ENCODE assay signal across 20 cellular contexts in the genomic region with DNA sequence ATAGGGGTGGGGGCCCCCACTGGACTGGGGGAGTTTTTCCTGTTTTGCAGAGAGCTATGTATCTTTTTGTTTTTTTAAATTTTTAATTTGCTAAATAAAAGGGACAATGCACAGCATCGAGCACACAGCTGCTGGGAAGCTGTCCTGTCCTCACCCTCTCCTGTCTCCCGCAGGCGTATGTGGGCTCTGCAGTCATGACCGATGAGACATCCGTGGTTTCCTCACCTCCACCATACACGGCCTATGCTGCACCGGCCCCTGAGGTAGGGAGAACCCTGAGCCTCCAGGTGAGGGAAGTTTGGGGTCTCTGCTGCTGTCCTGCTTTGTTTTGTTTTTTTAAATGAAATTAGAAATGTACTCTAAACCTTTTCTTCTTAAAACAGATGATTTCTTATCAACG.
"Had no signal": no experiment of that assay in that cellular context is flagged by ENCODE, and none has a peak within 500 bp of the region (broad histone marks: within the 10 kb centered on the region; RNA-seq: fewer than 3 reads in every experiment).

No MANE protein-coding gene starts in this region.

- DNase-seq: activated CD4-positive, alpha-beta memory T cell treated with anti-CD3 and anti-CD28 coated beads for 36 hours; activated naive CD4-positive, alpha-beta T cell treated with anti-CD3 and anti-CD28 coated beads for 36 hours; activated T-cell treated with anti-CD3 and anti-CD28 coated beads, Interleukin-2, amount 50 U/mL, for 1 hour; adrenal gland; cerebellar nuclear complex; foreskin fibroblast; glutamatergic neuron; hypothalamus; kidney; left lung; pancreas; stimulated activated CD4-positive, alpha-beta T cell treated with anti-CD3 and anti-CD28 coated beads, Interleukin-4, amount 100 ng/mL, for 1 hour; T-helper 2 cell; tibial artery; uterus had no signal

- H3K27ac ChIP-seq: adrenal gland, breast epithelium, epithelial cell of prostate, left lung, pancreas, tibial artery, uterus had no signal

- H3K27me3 ChIP-seq: adrenal gland, breast epithelium, left lung, neural progenitor cell, pancreas, tibial artery, uterus had no signal

- H3K9ac ChIP-seq: neural progenitor cell had no signal

- H3K9me3 Mint-ChIP-seq: activated CD4-positive, alpha-beta memory T cell treated with anti-CD3 and anti-CD28 coated beads for 36 hours had no signal

- H2AFZ ChIP-seq: neural progenitor cell had no signal

- H3K27ac Mint-ChIP-seq: activated CD4-positive, alpha-beta memory T cell treated with anti-CD3 and anti-CD28 coated beads for 36 hours; activated naive CD4-positive, alpha-beta T cell treated with anti-CD3 and anti-CD28 coated beads for 36 hours; neural progenitor cell had no signal

- H3K9me3 ChIP-seq: adrenal gland, breast epithelium, left lung, pancreas, tibial artery, uterus had no signal

- H3K36me3 ChIP-seq: breast epithelium, uterus had no signal

- ATAC-seq: left lung, pancreas, sciatic nerve had no signal

- H3K27me3 Mint-ChIP-seq: activated CD4-positive, alpha-beta memory T cell treated with anti-CD3 and anti-CD28 coated beads for 36 hours had no signal

- H3K4me3 Mint-ChIP-seq: activated CD4-positive, alpha-beta memory T cell treated with anti-CD3 and anti-CD28 coated beads for 36 hours; activated naive CD4-positive, alpha-beta T cell treated with anti-CD3 and anti-CD28 coated beads for 36 hours; neural progenitor cell had no signal

- H3K4me1 ChIP-seq: adrenal gland, breast epithelium, left lung, pancreas, tibial artery, uterus had no signal

- H3K4me2 ChIP-seq: neural progenitor cell, smooth muscle cell had no signal

- H3K4me3 ChIP-seq: adrenal gland, breast epithelium, left lung, neural progenitor cell, pancreas, smooth muscle cell, tibial artery, uterus had no signal
